32 cellular contexts compared by ENCODE assay signal in the genomic region with DNA sequence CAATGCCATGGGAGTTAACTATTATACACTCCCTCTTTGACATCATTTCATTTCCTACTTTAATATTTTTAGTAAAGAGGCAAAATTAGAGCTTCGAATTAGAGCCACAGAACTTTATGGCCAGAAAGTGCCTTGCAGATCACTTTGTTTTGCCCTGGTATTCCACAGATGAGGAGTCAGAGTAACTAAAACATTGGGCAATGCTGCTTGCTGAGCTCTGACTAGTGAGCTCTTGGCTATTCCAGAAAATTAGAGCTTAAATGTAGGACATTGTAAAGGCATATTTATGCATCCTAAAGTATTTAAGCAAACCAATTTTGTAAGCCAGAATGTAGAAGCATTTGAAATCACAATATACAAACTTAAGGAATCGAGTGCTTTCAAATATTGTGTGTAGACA.
"Had no signal": no experiment of that assay in that cellular context is flagged by ENCODE, and none has a peak within 500 bp of the region (broad histone marks: within the 10 kb centered on the region; RNA-seq: fewer than 3 reads in every experiment).

No MANE protein-coding gene starts in this region.

- DNase-seq: activated CD4-positive, alpha-beta T cell treated with anti-CD3 and anti-CD28 coated beads for 36 hours; activated CD4-positive, alpha-beta T cell treated with anti-CD3 and anti-CD28 coated beads, Interleukin-2, amount 10 ng/mL, durations not matched to agents 7 days and 5 days; activated CD4-positive, alpha-beta T cell treated with anti-CD3 and anti-CD28 coated beads, Interleukin-2, amount 50 U/mL, for 48 hours; activated CD8-positive, alpha-beta T cell treated with anti-CD3 and anti-CD28 coated beads, Interleukin-2, amount 10 ng/mL, durations not matched to agents 7 days and 5 days; activated gamma-delta T cell treated with Interleukin-2 at 50 U/mL for 16 hours; activated naive CD4-positive, alpha-beta T cell treated with anti-CD3 and anti-CD28 coated beads, Interleukin-2, amount 10 ng/mL, durations not matched to agents 7 days and 5 days; activated naive CD8-positive, alpha-beta T cell treated with anti-CD3 and anti-CD28 coated beads, Interleukin-2, amount 50 U/mL, for 24 hours; activated T-cell treated with anti-CD3 and anti-CD28 coated beads, Interleukin-2, amount 50 U/mL, for 4 hours; amniotic stem cell; aorta; brain microvascular endothelial cell; central memory CD4-positive, alpha-beta T cell; MM.1S; MV-4-11; NCI-H1092; NCI-H1436 treated with DMSO at 0.1 percent for 48 hours; NCI-H1694 treated with DMSO at 0.1 percent for 48 hours; NCI-H2029; NCI-H345; NCI-H524 treated with DMSO at 0.1 percent for 48 hours; SIG-M5; T-helper 1 cell; T-helper 2 cell; T-helper 9 cell had no signal

- H3K9me3 Mint-ChIP-seq: activated CD4-positive, alpha-beta T cell treated with anti-CD3 and anti-CD28 coated beads, Interleukin-2, amount 10 ng/mL, durations not matched to agents 7 days and 5 days; activated naive CD4-positive, alpha-beta T cell treated with anti-CD3 and anti-CD28 coated beads, Interleukin-2, amount 10 ng/mL, durations not matched to agents 7 days and 5 days; activated naive CD8-positive, alpha-beta T cell treated with anti-CD3 and anti-CD28 coated beads, Interleukin-2, amount 50 U/mL, for 24 hours; activated T-cell treated with anti-CD3 and anti-CD28 coated beads, Interleukin-2, amount 50 U/mL, for 4 hours; activated T-helper 1 cell treated with anti-CD3 and anti-CD28 coated beads, Interleukin-12 subunit alpha, Interleukin-12 subunit beta, Interleukin-2, Interleukin-4 antibody, amounts not matched to agents 30 ng/mL and 10 ng/mL and 1 ng/mL, durations not matched to agents 14 hours and 24 hours and 36 hours; WTC11 had no signal

- H3K4me3 Mint-ChIP-seq: activated CD4-positive, alpha-beta T cell treated with anti-CD3 and anti-CD28 coated beads for 36 hours; activated CD4-positive, alpha-beta T cell treated with anti-CD3 and anti-CD28 coated beads, Interleukin-2, amount 10 ng/mL, durations not matched to agents 7 days and 5 days; activated CD8-positive, alpha-beta T cell treated with anti-CD3 and anti-CD28 coated beads, Interleukin-2, amount 10 ng/mL, durations not matched to agents 7 days and 5 days; activated naive CD4-positive, alpha-beta T cell treated with anti-CD3 and anti-CD28 coated beads, Interleukin-2, amount 10 ng/mL, durations not matched to agents 7 days and 5 days; activated naive CD8-positive, alpha-beta T cell; activated naive CD8-positive, alpha-beta T cell treated with anti-CD3 and anti-CD28 coated beads, Interleukin-2, amount 50 U/mL, for 24 hours; activated T-cell treated with anti-CD3 and anti-CD28 coated beads, Interleukin-2, amount 50 U/mL, for 4 hours; activated T-helper 1 cell treated with anti-CD3 and anti-CD28 coated beads, Interleukin-12 subunit alpha, Interleukin-12 subunit beta, Interleukin-2, Interleukin-4 antibody, amounts not matched to agents 30 ng/mL and 10 ng/mL and 1 ng/mL, durations not matched to agents 14 hours and 24 hours and 36 hours; WTC11 had no signal

- H3K27ac ChIP-seq: brain microvascular endothelial cell, KMS-11, RWPE1 had no signal

- H3K27me3 ChIP-seq: brain microvascular endothelial cell had no signal

- H3K36me3 ChIP-seq: brain microvascular endothelial cell had no signal

- H3K36me3 Mint-ChIP-seq: activated naive CD4-positive, alpha-beta T cell treated with anti-CD3 and anti-CD28 coated beads, Interleukin-2, amount 10 ng/mL, durations not matched to agents 7 days and 5 days; activated naive CD8-positive, alpha-beta T cell; WTC11 had no signal

- H3K27ac Mint-ChIP-seq: activated CD4-positive, alpha-beta T cell treated with anti-CD3 and anti-CD28 coated beads for 36 hours; activated CD4-positive, alpha-beta T cell treated with anti-CD3 and anti-CD28 coated beads, Interleukin-2, amount 10 ng/mL, durations not matched to agents 7 days and 5 days; activated CD8-positive, alpha-beta T cell treated with anti-CD3 and anti-CD28 coated beads, Interleukin-2, amount 10 ng/mL, durations not matched to agents 7 days and 5 days; activated naive CD4-positive, alpha-beta T cell treated with anti-CD3 and anti-CD28 coated beads, Interleukin-2, amount 10 ng/mL, durations not matched to agents 7 days and 5 days; activated naive CD8-positive, alpha-beta T cell; activated naive CD8-positive, alpha-beta T cell treated with anti-CD3 and anti-CD28 coated beads, Interleukin-2, amount 50 U/mL, for 24 hours; activated T-helper 1 cell treated with anti-CD3 and anti-CD28 coated beads, Interleukin-12 subunit alpha, Interleukin-12 subunit beta, Interleukin-2, Interleukin-4 antibody, amounts not matched to agents 30 ng/mL and 10 ng/mL and 1 ng/mL, durations not matched to agents 14 hours and 24 hours and 36 hours; WTC11 had no signal

- H3K4me1 Mint-ChIP-seq: activated CD4-positive, alpha-beta T cell treated with anti-CD3 and anti-CD28 coated beads, Interleukin-2, amount 10 ng/mL, durations not matched to agents 7 days and 5 days; activated naive CD4-positive, alpha-beta T cell treated with anti-CD3 and anti-CD28 coated beads, Interleukin-2, amount 10 ng/mL, durations not matched to agents 7 days and 5 days had no signal

- H3K9ac ChIP-seq: KMS-11 had no signal

- ATAC-seq: activated CD4-positive, alpha-beta T cell treated with anti-CD3 and anti-CD28 coated beads for 36 hours; activated CD4-positive, CD25-positive, alpha-beta regulatory T cell treated with anti-CD3 and anti-CD28 coated beads, Interleukin-2, amount 50 U/mL, for 24 hours; activated CD8-positive, alpha-beta T cell treated with anti-CD3 and anti-CD28 coated beads, Interleukin-2, amount 10 ng/mL, durations not matched to agents 7 days and 5 days; activated naive CD8-positive, alpha-beta T cell treated with anti-CD3 and anti-CD28 coated beads, Interleukin-2, amount 50 U/mL, for 24 hours; activated T-cell treated with anti-CD3 and anti-CD28 coated beads, Interleukin-2, amount 50 U/mL, for 4 hours; Right ventricle myocardium inferior; SK-N-SH treated with all-trans-retinoic acid at 6 μM for 48 hours; WTC11 had no signal

- H3K4me2 ChIP-seq: KMS-11 had no signal
